ENCODE assay signal across 29 cellular contexts in genomic region chr2:171088057-171088834, GRCh38.
DNase-seq lines count a peak whose midpoint lies in the region; ATAC-seq, FAIRE-seq and TF ChIP-seq lines count a peak whose summit lies in the region.
"Had no signal": no experiment of that assay in that cellular context is flagged by ENCODE, and none has a peak within 500 bp of the region (broad histone marks: within the 10 kb centered on the region; RNA-seq: fewer than 3 reads in every experiment).

No MANE protein-coding gene starts in this region.

- POLR2A ChIA-PET in K562 (lab: Yijun Ruan, JAX), result interaction anchor here (0.6 to 1.8 kb wide), 7 partner anchors 9 to 345 kb away, joined by 3 to 6 read pairs (median 3); partner anchors contain the start of genes DCAF17 and METTL8

- H2AFZ ChIP-seq in GM23338, result no peak overlapping the region
- H2AFZ ChIP-seq in K562 (ENCODE audit: low read depth, low read length), result no peak overlapping the region

- no peak for FAIRE-seq in K562 (lab: Jason Lieb, UNC)
- FAIRE-seq: endometrium, kidney had no signal

- peak overlapping the region; percentile 92 for H3K27ac Mint-ChIP-seq in activated naive CD8-positive, alpha-beta T cell
- H3K27ac Mint-ChIP-seq in activated naive CD8-positive, alpha-beta T cell treated with anti-CD3 and anti-CD28 coated beads, Interleukin-2, amount 50 U/mL, for 24 hours, result no peak overlapping the region
- H3K27ac Mint-ChIP-seq in GM23338, result no peak overlapping the region

- peaks cover 94% of the 10 kb centered on the region for H3K79me2 ChIP-seq in GM23338 (replicated peaks; ENCODE audit: insufficient read depth)
- H3K79me2 ChIP-seq in K562 (ENCODE audit: control insufficient read depth, insufficient read depth, low read length), result peaks cover 97% of the 10 kb centered on the region

- H3K27me3 ChIP-seq in GM23338 (ENCODE audit: insufficient read depth), result no peaks in the 10 kb centered on the region
- no peaks in the 10 kb centered on the region for H3K27me3 ChIP-seq in K562 (ENCODE audit: control insufficient read depth in 2 of 2, insufficient read depth in 2 of 2, low read length in 2 of 2)
- H3K27me3 ChIP-seq in lower lobe of right lung (ENCODE audit: low read depth), result no peaks in the 10 kb centered on the region
- H3K27me3 ChIP-seq: esophagus squamous epithelium, heart right ventricle, tibial nerve had no signal

- in situ Hi-C loops in K562 (cut with MboI) (no loop called here), GM13976 (cut with MboI; ENCODE audit: low sequenced_read_pairs, unreplicated experiment) (no loop called here)

- H3K9ac ChIP-seq in K562 (ENCODE audit: insufficient read depth in 1 of 2, low read depth in 2 of 2, low read length in 2 of 2), result no peak overlapping the region

- H3K4me1 ChIP-seq in GM23338 (ENCODE audit: insufficient read depth), result peaks cover 16% of the 10 kb centered on the region
- H3K4me1 ChIP-seq in K562 (replicated peaks in 1 of 2; ENCODE audit: control insufficient read depth in 2 of 2, insufficient read depth in 2 of 2, low read length in 2 of 2), result peaks cover 0 to 20% of the 10 kb centered on the region in 2 experiments; a peak in 2 of 5 replicates
- peaks cover 13% of the 10 kb centered on the region for H3K4me1 ChIP-seq in lower lobe of right lung
- H3K4me1 ChIP-seq: prostate gland had no signal

- peaks cover 68% of the 10 kb centered on the region for H3K4me1 Mint-ChIP-seq in activated naive CD8-positive, alpha-beta T cell (ENCODE audit: low read depth)
- peaks cover 60% of the 10 kb centered on the region for H3K4me1 Mint-ChIP-seq in activated naive CD8-positive, alpha-beta T cell treated with anti-CD3 and anti-CD28 coated beads, Interleukin-2, amount 50 U/mL, for 24 hours
- H3K4me1 Mint-ChIP-seq in GM23338, result peaks cover 38% of the 10 kb centered on the region

- no peak for TF ChIP-seq RAD21 in K562 (CRISPR knock-in tag; conservative IDR thresholded peaks at IDR 0.05 in 1 of 2, IDR thresholded peaks at IDR 0.05 in 1 of 2)

- peaks cover 8% of the 10 kb centered on the region for H3K36me3 Mint-ChIP-seq in activated naive CD8-positive, alpha-beta T cell
- H3K36me3 Mint-ChIP-seq in activated naive CD8-positive, alpha-beta T cell treated with anti-CD3 and anti-CD28 coated beads, Interleukin-2, amount 50 U/mL, for 24 hours (ENCODE audit: low read depth), result peaks cover 16% of the 10 kb centered on the region
- H3K36me3 Mint-ChIP-seq in GM23338 (ENCODE audit: low read depth), result peaks cover 13% of the 10 kb centered on the region; the same call in 2 of the 3 replicates
- H3K36me3 Mint-ChIP-seq: natural killer cell had no signal

- H3K27ac ChIP-seq in GM23338 (ENCODE audit: low read depth), result peak overlapping the region; percentile 45
- no peak overlapping the region for H3K27ac ChIP-seq in K562 (ENCODE audit: extremely low read depth, low read depth, low read length)
- no peak overlapping the region for H3K27ac ChIP-seq in lower lobe of right lung
- H3K27ac ChIP-seq: esophagus squamous epithelium, heart right ventricle, prostate gland, tibial nerve had no signal

- H3K36me3 ChIP-seq in GM23338 (ENCODE audit: insufficient read depth), result no peaks in the 10 kb centered on the region
- peaks cover 21% of the 10 kb centered on the region; the same call in 2 of the 3 replicates for H3K36me3 ChIP-seq in K562 (ENCODE audit: control insufficient read depth, insufficient read depth, low read length)
- no peaks in the 10 kb centered on the region for H3K36me3 ChIP-seq in lower lobe of right lung
- H3K36me3 ChIP-seq: prostate gland had no signal

- H3K4me3 ChIP-seq in GM23338 (no peak overlapping the region), K562 (no peak overlapping the region), lower lobe of right lung (no peak overlapping the region)
- H3K4me3 ChIP-seq: esophagus squamous epithelium, heart right ventricle, prostate gland, tibial nerve had no signal

- H3K9me2 ChIP-seq in GM23338 (ENCODE audit: insufficient read depth), result no peaks in the 10 kb centered on the region; the same call in 1 of the 2 replicates

- no peaks in the 10 kb centered on the region for H3K27me3 Mint-ChIP-seq in activated naive CD8-positive, alpha-beta T cell
- H3K27me3 Mint-ChIP-seq in activated naive CD8-positive, alpha-beta T cell treated with anti-CD3 and anti-CD28 coated beads, Interleukin-2, amount 50 U/mL, for 24 hours, result no peaks in the 10 kb centered on the region
- peaks cover 2% of the 10 kb centered on the region for H3K27me3 Mint-ChIP-seq in GM23338 (ENCODE audit: insufficient read depth, low read depth, poor library complexity)
- H3K27me3 Mint-ChIP-seq: activated CD4-positive, alpha-beta memory T cell treated with anti-CD3 and anti-CD28 coated beads for 36 hours had no signal

- no peaks in the 10 kb centered on the region for H3K9me1 ChIP-seq in K562 (ENCODE audit: control insufficient read depth, insufficient read depth, low read length)

- WGBS in K562 (ENCODE audit: insufficient coverage, low coverage, missing lambda C conversion rate), result 77% methylated on average over 5 of the region's 5 CpGs

- CTCF ChIA-PET in K562 (lab: Yijun Ruan, JAX; ENCODE audit: low intra/inter-chr PET ratio), result no interaction called here

- DNase-seq in activated naive CD8-positive, alpha-beta T cell treated with anti-CD3 and anti-CD28 coated beads, Interleukin-2, amount 50 U/mL, for 24 hours, result no peak
- DNase-seq in GM23338 (ENCODE audit: low spot score), result no peak
- no peak for DNase-seq in K562 (ENCODE audit: extremely low read depth in 1 of 4, low spot score in 3 of 4)
- no peak for DNase-seq in lower lobe of right lung
- DNase-seq in GM13976 (ENCODE audit: low spot score), result no peak
- DNase-seq: activated CD4-positive, alpha-beta memory T cell treated with anti-CD3 and anti-CD28 coated beads for 36 hours; activated CD4-positive, CD25-positive, alpha-beta regulatory T cell; activated CD8-positive, alpha-beta memory T cell treated with anti-CD3 and anti-CD28 coated beads, Interleukin-2, amount 50 U/mL, for 48 hours; Calu3; DMS79; esophagus squamous epithelium; foreskin melanocyte; GDM1; heart right ventricle; KBM-7; kidney; natural killer cell; NCI-H1092 treated with DMSO at 0.1 percent for 48 hours; NCI-H1694 treated with DMSO at 0.1 percent for 48 hours; NCI-H446 treated with DMSO at 0.1 percent for 48 hours; NCI-H774; occipital lobe; stimulated activated CD4-positive, alpha-beta T cell treated with anti-CD3 and anti-CD28 coated beads, Interleukin-4, amount 100 ng/mL, for 1 hour had no signal

- TF ChIP-seq POLR2A in K562 (conservative IDR thresholded peaks at IDR 0.05), result no peak

- H3K9me3 Mint-ChIP-seq in activated naive CD8-positive, alpha-beta T cell (ENCODE audit: low read depth), result no peaks in the 10 kb centered on the region
- no peaks in the 10 kb centered on the region for H3K9me3 Mint-ChIP-seq in activated naive CD8-positive, alpha-beta T cell treated with anti-CD3 and anti-CD28 coated beads, Interleukin-2, amount 50 U/mL, for 24 hours
- no peaks in the 10 kb centered on the region; the same call in 2 of the 3 replicates for H3K9me3 Mint-ChIP-seq in GM23338
- H3K9me3 Mint-ChIP-seq: activated CD4-positive, alpha-beta memory T cell treated with anti-CD3 and anti-CD28 coated beads for 36 hours; natural killer cell had no signal

- no peak for TF ChIP-seq EP300 in K562 (IDR thresholded peaks at IDR 0.05; ENCODE audit: low read length)

- ATAC-seq in activated naive CD8-positive, alpha-beta T cell treated with anti-CD3 and anti-CD28 coated beads, Interleukin-2, amount 50 U/mL, for 24 hours, result no peak
- ATAC-seq in GM23338 (no peak), K562 (peak; percentile 5; the same call in 1 of the 3 replicates), HG03342 (IDR thresholded peaks at IDR 0.05; ENCODE audit: unreplicated experiment) (no peak), lower lobe of right lung (no peak)
- ATAC-seq: heart right ventricle, natural killer cell, sciatic nerve had no signal

- H3K4me3 Mint-ChIP-seq in activated naive CD8-positive, alpha-beta T cell, result no peak overlapping the region
- H3K4me3 Mint-ChIP-seq in activated naive CD8-positive, alpha-beta T cell treated with anti-CD3 and anti-CD28 coated beads, Interleukin-2, amount 50 U/mL, for 24 hours, result no peak overlapping the region
- H3K4me3 Mint-ChIP-seq in GM23338, result no peak overlapping the region
- H3K4me3 Mint-ChIP-seq: activated CD4-positive, alpha-beta memory T cell treated with anti-CD3 and anti-CD28 coated beads for 36 hours; natural killer cell had no signal

- H3F3A ChIP-seq in GM23338 (replicated peaks; ENCODE audit: low read depth), result no peaks in the 10 kb centered on the region

- peaks cover 6% of the 10 kb centered on the region for H4K20me1 ChIP-seq in GM23338 (replicated peaks; ENCODE audit: insufficient read depth)
- H4K20me1 ChIP-seq in K562 (replicated peaks; ENCODE audit: control insufficient read depth, insufficient read depth, low read length), result peaks cover 12% of the 10 kb centered on the region

- intact Hi-C loops in K562 (cut with micrococcal nuclease), result loop anchor here (5.0 to 10.0 kb wide), 2 partner anchors 116 to 327 kb away; no protein-coding TSS in a partner anchor
- intact Hi-C loops in lower lobe of right lung (cut with DNase I), result no loop called here

- no peak overlapping the region for H3K4me2 ChIP-seq in GM23338
- H3K4me2 ChIP-seq in K562 (ENCODE audit: insufficient read depth, low read length), result no peak overlapping the region

- TF ChIP-seq CTCF in GM23338 (conservative IDR thresholded peaks at IDR 0.05; ENCODE audit: low read depth in 2 of 2), result no peak
- TF ChIP-seq CTCF in K562 (IDR thresholded peaks at IDR 0.05 in 2 of 3, conservative IDR thresholded peaks at IDR 0.05 in 1 of 3; ENCODE audit: insufficient read depth in 2 of 3, low read depth in 1 of 3, low read length in 3 of 3), result no peak
- TF ChIP-seq CTCF in lower lobe of right lung (IDR thresholded peaks at IDR 0.05), result no peak
- TF ChIP-seq CTCF in GM13976 (IDR thresholded peaks at IDR 0.05; ENCODE audit: borderline replicate concordance, control extremely low read depth, extremely low read depth, insufficient read depth, missing control alignments), result no peak

- H3K9me3 ChIP-seq in K562 (replicated peaks; ENCODE audit: control insufficient read depth, insufficient read depth, low read depth, low read length), result no peaks in the 10 kb centered on the region
- H3K9me3 ChIP-seq in lower lobe of right lung, result no peaks in the 10 kb centered on the region
- H3K9me3 ChIP-seq: esophagus squamous epithelium, heart right ventricle, prostate gland, tibial nerve had no signal

- BruUV-seq in K562 (replicated peaks; lab: Mats Ljungman, UMichigan), result no TSS peak

TF ChIP-seq in K562, 482 proteins besides CTCF, POLR2A, EP300 and RAD21:
- TF ChIP-seq C11orf30 (IDR thresholded peaks at IDR 0.05; ENCODE audit: low read depth) (peak; percentile 43; the same call in 1 of the 2 replicates), ZNF224 (CRISPR knock-in tag; IDR thresholded peaks at IDR 0.05) (no peak)
TF ChIP-seq in K562: peak in this region for 1.
